24 cellular contexts compared by ENCODE assay signal in genomic region chr19:13005253-13005652, GRCh38. TPM values are rescaled to one million over a fixed set of nuclear protein-coding genes. Genes with fewer than 3 reads are reported as not detected.
DNase-seq lines count a peak whose midpoint lies in the region; ATAC-seq, FAIRE-seq and TF ChIP-seq lines count a peak whose summit lies in the region.
"Had no signal": no experiment of that assay in that cellular context is flagged by ENCODE, and none has a peak within 500 bp of the region (broad histone marks: within the 10 kb centered on the region; RNA-seq: fewer than 3 reads in every experiment).

No MANE protein-coding gene starts in this region.

- intact Hi-C loops in HepG2 (cut with micrococcal nuclease; ENCODE audit: unreplicated experiment) (no loop called here), right lobe of liver (cut with DNase I) (no loop called here), esophagus squamous epithelium (cut with DNase I) (no loop called here), sigmoid colon (cut with DNase I) (loop anchor here (5.0 kb wide), 1 partner anchor 213 kb away; the partner anchor contains the start of gene JUNB), uterus (cut with DNase I; ENCODE audit: low total_unique reads) (no loop called here)

- POLR2A ChIA-PET in HepG2 (lab: Yijun Ruan, JAX): interaction anchor here (1.1 to 3.8 kb wide), 6 partner anchors 8 to 55 kb away, joined by 3 to 16 read pairs (median 8); no protein-coding TSS in a partner anchor

- H3K27me3 ChIP-seq in HepG2 (ENCODE audit: control insufficient read depth in 1 of 2, insufficient read depth in 2 of 2, low read length in 2 of 2) (no peaks in the 10 kb centered on the region; a peak in 1 of 5 replicates), right lobe of liver (no peaks in the 10 kb centered on the region), esophagus squamous epithelium (peaks cover 0 to 9% (median 0%) of the 10 kb centered on the region in 4 donors), sigmoid colon (no peaks in the 10 kb centered on the region), uterus (no peaks in the 10 kb centered on the region)
- H3K27me3 ChIP-seq: ovary had no signal

- H3K4me2 ChIP-seq in HepG2 (ENCODE audit: low read depth, low read length): no peak overlapping the region
- H3K4me2 ChIP-seq: hepatocyte had no signal

- peaks cover 4 to 5% of the 10 kb centered on the region in 2 experiments; a peak in 3 of 5 replicates for H3K36me3 ChIP-seq in HepG2 (replicated peaks in 1 of 2; ENCODE audit: control insufficient read depth in 1 of 2, insufficient read depth in 2 of 2, low read length in 2 of 2)
- H3K36me3 ChIP-seq in right lobe of liver: no peaks in the 10 kb centered on the region
- peaks cover 0 to 5% (median 0%) of the 10 kb centered on the region in 3 donors for H3K36me3 ChIP-seq in esophagus squamous epithelium
- H3K36me3 ChIP-seq in sigmoid colon: no peaks in the 10 kb centered on the region
- H3K36me3 ChIP-seq in uterus: no peaks in the 10 kb centered on the region
- H3K36me3 ChIP-seq: ovary had no signal

- ATAC-seq in HepG2: no peak
- no peak for ATAC-seq in right lobe of liver
- no peak for ATAC-seq in HG03354 (IDR thresholded peaks at IDR 0.05; ENCODE audit: poor library complexity, severe bottlenecking, unreplicated experiment)
- ATAC-seq: naive thymus-derived CD8-positive, alpha-beta T cell had no signal

- TF ChIP-seq POLR2A in HepG2 (IDR thresholded peaks at IDR 0.05; ENCODE audit: insufficient read depth in 1 of 2, low read depth in 2 of 2, low read length in 2 of 2) (no peak), right lobe of liver (IDR thresholded peaks at IDR 0.05) (no peak), esophagus squamous epithelium (IDR thresholded peaks at IDR 0.05) (no peak), sigmoid colon (IDR thresholded peaks at IDR 0.05) (no peak), uterus (IDR thresholded peaks at IDR 0.05) (no peak)

- BruUV-seq in HepG2 (replicated peaks; lab: Mats Ljungman, UMichigan): no TSS peak

- no peak overlapping the region for H2AFZ ChIP-seq in HepG2 (ENCODE audit: low read length)
- H2AFZ ChIP-seq: hepatocyte had no signal

- H3K79me2 ChIP-seq in HepG2 (ENCODE audit: insufficient read depth, low read length): peaks cover 34% of the 10 kb centered on the region

- H3K27ac ChIP-seq in HepG2 (ENCODE audit: extremely low read length, insufficient read depth, low read length) (no peak overlapping the region), right lobe of liver (no peak overlapping the region), esophagus squamous epithelium (peak overlapping the region; percentile 90 to 98 (median 92)), sigmoid colon (peak overlapping the region; percentile 80 to 98 (median 95)), uterus (peak overlapping the region; percentile 95 to 99)
- H3K27ac ChIP-seq: BLaER1 treated with 17β-estradiol and CSF1 and Interleukin-3, amounts not matched to agents 10 nM and 100 nM; hepatocyte had no signal

- no peak overlapping the region for H3K9ac ChIP-seq in HepG2 (ENCODE audit: insufficient read depth, low read depth, low read length)
- H3K9ac ChIP-seq: BLaER1 treated with 17β-estradiol and CSF1 and Interleukin-3, amounts not matched to agents 10 nM and 100 nM had no signal

- TF ChIP-seq CTCF in HepG2 (CRISPR knock-in tag; IDR thresholded peaks at IDR 0.05) (no peak), right lobe of liver (IDR thresholded peaks at IDR 0.05) (no peak), esophagus squamous epithelium (IDR thresholded peaks at IDR 0.05) (no peak), sigmoid colon (IDR thresholded peaks at IDR 0.05) (no peak), uterus (IDR thresholded peaks at IDR 0.05) (no peak)

- 100% methylated on average over 4 of the region's 4 CpGs for WGBS in HepG2 (ENCODE audit: low lambda C conversion rate)
- WGBS in right lobe of liver (ENCODE audit: insufficient coverage, low coverage, low lambda C conversion rate, missing lambda C conversion rate): 92% methylated on average over 4 of the region's 4 CpGs
- 75 to 81% methylated on average over 4 of the region's 4 CpGs for WGBS in esophagus squamous epithelium, 2 donors
- 88 to 89% methylated on average over 4 of the region's 4 CpGs for WGBS in sigmoid colon, 2 donors

- TF ChIP-seq RAD21 in HepG2 (CRISPR knock-in tag; IDR thresholded peaks at IDR 0.05): no peak

- 0 out of 2 replicates have a peak, but pooled peaks cover 4% of the 10 kb centered on the region for H4K20me1 ChIP-seq in HepG2 (ENCODE audit: insufficient read depth, low read length)

- no peak for FAIRE-seq in HepG2 (lab: Jason Lieb, UNC)
- FAIRE-seq: colon, GM18507, islet of Langerhans, small intestine had no signal

- CTCF ChIA-PET in HepG2 (lab: Yijun Ruan, JAX; ENCODE audit: low intra/inter-chr PET ratio, low total read pairs): no interaction called here

- peaks cover 13% of the 10 kb centered on the region for H3K4me1 ChIP-seq in HepG2 (ENCODE audit: insufficient read depth, low read length)
- H3K4me1 ChIP-seq in right lobe of liver: peaks cover 0 to 45% (median 8%) of the 10 kb centered on the region in 4 donors
- H3K4me1 ChIP-seq in esophagus squamous epithelium: peaks cover 86 to 100% (median 96%) of the 10 kb centered on the region in 3 donors
- H3K4me1 ChIP-seq in sigmoid colon: peaks cover 0 to 99% (median 96%) of the 10 kb centered on the region in 4 donors
- H3K4me1 ChIP-seq in uterus: peaks cover 8 to 49% of the 10 kb centered on the region in 2 donors

- in situ Hi-C loops in HepG2 (cut with HindIII; ENCODE audit: extremely low pct_ligation_motif_present, low pct_unique_long_range_greater_than_20kb): no loop called here

- DNase-seq in HepG2 (ENCODE audit: low spot score) (no peak), right lobe of liver (no peak), esophagus squamous epithelium (lab: John Stamatoyannopoulos, UW) (no peak), sigmoid colon (no peak), uterus (no peak), HuH-7 (ENCODE audit: low spot score) (no peak), kidney glomerular epithelial cell (lab: John Stamatoyannopoulos, UW) (no peak)
- DNase-seq: activated CD4-positive, alpha-beta T cell treated with anti-CD3 and anti-CD28 coated beads for 48 hours; HCEC 1CT; mesendoderm; naive thymus-derived CD8-positive, alpha-beta T cell; NCI-H2171; NCI-H526; ovary; SHP77; small intestine; stimulated activated naive CD4-positive, alpha-beta T cell; T-helper 1 cell had no signal

- TF ChIP-seq EP300 in HepG2 (IDR thresholded peaks at IDR 0.05; ENCODE audit: low read depth in 2 of 2, low read length in 2 of 2): no peak
- TF ChIP-seq EP300 in HepG2 (CRISPR knock-in tag; IDR thresholded peaks at IDR 0.05; ENCODE audit: borderline replicate concordance): no peak
- TF ChIP-seq EP300 in sigmoid colon (IDR thresholded peaks at IDR 0.05): no peak

- H3K4me3 ChIP-seq in HepG2 (replicated peaks in 1 of 3; ENCODE audit: insufficient read depth in 1 of 3, low read depth in 2 of 3, low read length in 3 of 3) (no peak overlapping the region), right lobe of liver (no peak overlapping the region), esophagus squamous epithelium (no peak overlapping the region), sigmoid colon (no peak overlapping the region), uterus (no peak overlapping the region)
- H3K4me3 ChIP-seq: BLaER1 treated with 17β-estradiol and CSF1 and Interleukin-3, amounts not matched to agents 10 nM and 100 nM; hepatocyte; ovary had no signal

- H3K9me3 ChIP-seq in HepG2 (ENCODE audit: low read length): no peaks in the 10 kb centered on the region
- no peaks in the 10 kb centered on the region for H3K9me3 ChIP-seq in right lobe of liver
- no peaks in the 10 kb centered on the region for H3K9me3 ChIP-seq in esophagus squamous epithelium
- H3K9me3 ChIP-seq in sigmoid colon: no peaks in the 10 kb centered on the region
- H3K9me3 ChIP-seq in uterus: no peaks in the 10 kb centered on the region
- H3K9me3 ChIP-seq: BLaER1 treated with 17β-estradiol and CSF1 and Interleukin-3, amounts not matched to agents 10 nM and 100 nM; ovary had no signal

RNA-seq across cellular contexts. Expression of gene NFIX, which starts 10.0 kb away (rescaled TPM):
- total RNA-seq in HepG2 (2016; rRNA removed; fragmentation: Illumina TruSeq; extraction: Trizol) (5.4 and 5.6 TPM in 2 replicates), right lobe of liver (10 to 100 TPM; 20.3 to 40.0 (median 26.7) TPM), esophagus squamous epithelium (10 to 100 TPM; 32.3 to 81.2 (median 51.6) TPM), sigmoid colon (100 to 1,000 TPM in 1 of 4 donors, 10 to 100 TPM in 3; 44.1 to 104 (median 58.5) TPM), uterus (100 to 1,000 TPM in 2 of 4 donors, 10 to 100 TPM in 2; 27.4 to 381 (median 78.4) TPM)
- total RNA-seq in HepG2 (2016; cell fraction: cytosol; rRNA removed; fragmentation: Illumina TruSeq; extraction: Trizol; ENCODE audit: low read depth): 16.3 and 20.2 TPM in 2 replicates
- total RNA-seq in HepG2 (2016; cell fraction: insoluble cytoplasmic fraction; rRNA removed; fragmentation: Illumina TruSeq; extraction: Trizol): 4.6 and 4.7 TPM in 2 replicates
- total RNA-seq in HepG2 (2016; cell fraction: membrane; rRNA removed; fragmentation: Illumina TruSeq; extraction: Trizol): 6.7 and 9.2 TPM in 2 replicates
- 4.9 and 6.0 TPM in 2 replicates for total RNA-seq in HepG2 (2016; cell fraction: nucleus; rRNA removed; fragmentation: Illumina TruSeq; extraction: Trizol)
- polyA plus RNA-seq in HepG2 (2011; rRNA removed) (3.0 and 3.4 TPM in 2 replicates), sigmoid colon (10 to 100 TPM; 10.6 to 28.2 (median 22.2) TPM)
- polyA plus RNA-seq in HepG2 (2011; cell fraction: cytosol; rRNA removed): 1.4 and 1.6 TPM in 2 replicates
- 11.0 and 14.0 TPM in 2 replicates for polyA plus RNA-seq in HepG2 (2011; cell fraction: nucleus; rRNA removed)
- 9.0 and 12.2 TPM in 2 replicates for polyA plus RNA-seq in HepG2 (2012)
- polyA plus RNA-seq in HepG2 (2016; cell fraction: cytosol; fragmentation: Illumina TruSeq; extraction: Trizol; ENCODE audit: low read depth): 0.70 and 0.93 TPM in 2 replicates
- 8.8 and 11.9 TPM in 2 replicates for polyA plus RNA-seq in HepG2 (2016; cell fraction: insoluble cytoplasmic fraction; fragmentation: Illumina TruSeq; extraction: Trizol; ENCODE audit: low read depth)
- 3.1 and 4.9 TPM in 2 replicates for polyA plus RNA-seq in HepG2 (2016; cell fraction: membrane; fragmentation: Illumina TruSeq; extraction: Trizol; ENCODE audit: low read depth)
- 14.6 and 14.7 TPM in 2 replicates for polyA plus RNA-seq in HepG2 (2016; cell fraction: nucleus; fragmentation: Illumina TruSeq; extraction: Trizol; ENCODE audit: insufficient read depth, low read depth)
- 0.82 and 6.2 TPM in 2 replicates for polyA minus RNA-seq in HepG2 (2011; rRNA and poly(A)+ RNA removed; ENCODE audit: low replicate concordance)
- polyA minus RNA-seq in HepG2 (2011; cell fraction: cytosol; rRNA and poly(A)+ RNA removed): 5.0 and 6.2 TPM in 2 replicates
- polyA minus RNA-seq in HepG2 (2011; cell fraction: nucleus; rRNA and poly(A)+ RNA removed): 6.8 and 7.7 TPM in 2 replicates

RNA-seq across cellular contexts. Expression of gene DAND5, which starts 35.9 kb away (rescaled TPM):
- total RNA-seq in HepG2 (2016; rRNA removed; fragmentation: Illumina TruSeq; extraction: Trizol) (not detected in 2 replicates), right lobe of liver (not detected), esophagus squamous epithelium (not detected), sigmoid colon (1 to 10 TPM; 1.2 to 2.0 (median 1.7) TPM), uterus (under 1 TPM in 1 of 4 donors, not detected in 3; 0.14 TPM)
- not detected in 2 replicates for total RNA-seq in HepG2 (2016; cell fraction: cytosol; rRNA removed; fragmentation: Illumina TruSeq; extraction: Trizol; ENCODE audit: low read depth)
- total RNA-seq in HepG2 (2016; cell fraction: insoluble cytoplasmic fraction; rRNA removed; fragmentation: Illumina TruSeq; extraction: Trizol): not detected in 2 replicates
- not detected in 2 replicates for total RNA-seq in HepG2 (2016; cell fraction: membrane; rRNA removed; fragmentation: Illumina TruSeq; extraction: Trizol)
- total RNA-seq in HepG2 (2016; cell fraction: nucleus; rRNA removed; fragmentation: Illumina TruSeq; extraction: Trizol): not detected in 2 replicates
- polyA plus RNA-seq in HepG2 (2011; rRNA removed) (0.04 TPM in 1 of 2 replicates, not detected in the other), sigmoid colon (under 1 TPM in 1 of 3 donors, not detected in 2; 0.13 TPM)
- polyA plus RNA-seq in HepG2 (2011; cell fraction: cytosol; rRNA removed): 0.03 and 0.04 TPM in 2 replicates
- polyA plus RNA-seq in HepG2 (2011; cell fraction: nucleus; rRNA removed): 0.10 and 0.13 TPM in 2 replicates
- not detected in 2 replicates for polyA plus RNA-seq in HepG2 (2012)
- polyA plus RNA-seq in HepG2 (2016; cell fraction: cytosol; fragmentation: Illumina TruSeq; extraction: Trizol; ENCODE audit: low read depth): not detected in 2 replicates
- polyA plus RNA-seq in HepG2 (2016; cell fraction: insoluble cytoplasmic fraction; fragmentation: Illumina TruSeq; extraction: Trizol; ENCODE audit: low read depth): not detected in 2 replicates
- not detected in 2 replicates for polyA plus RNA-seq in HepG2 (2016; cell fraction: membrane; fragmentation: Illumina TruSeq; extraction: Trizol; ENCODE audit: low read depth)
- not detected in 2 replicates for polyA plus RNA-seq in HepG2 (2016; cell fraction: nucleus; fragmentation: Illumina TruSeq; extraction: Trizol; ENCODE audit: insufficient read depth, low read depth)
- 0.40 TPM in 1 of 2 replicates, not detected in the other for polyA minus RNA-seq in HepG2 (2011; rRNA and poly(A)+ RNA removed; ENCODE audit: low replicate concordance)
- not detected in 2 replicates for polyA minus RNA-seq in HepG2 (2011; cell fraction: cytosol; rRNA and poly(A)+ RNA removed)
- not detected in 2 replicates for polyA minus RNA-seq in HepG2 (2011; cell fraction: nucleus; rRNA and poly(A)+ RNA removed)
- total RNA-seq: naive thymus-derived CD8-positive, alpha-beta T cell had no signal
- polyA plus RNA-seq: hepatocyte; naive thymus-derived CD8-positive, alpha-beta T cell; ovary had no signal

RNA-seq across cellular contexts. Expression of gene GADD45GIP1, which starts 48.2 kb away (rescaled TPM):
- total RNA-seq in HepG2 (2016; rRNA removed; fragmentation: Illumina TruSeq; extraction: Trizol) (24.6 and 37.4 TPM in 2 replicates), right lobe of liver (10 to 100 TPM in 3 of 6 experiments, 1 to 10 TPM in 3; 7.7 to 29.3 (median 10.0) TPM), esophagus squamous epithelium (10 to 100 TPM; 34.4 to 59.7 (median 44.9) TPM), sigmoid colon (10 to 100 TPM; 36.0 to 65.8 (median 53.5) TPM), uterus (10 to 100 TPM in 2 of 4 donors, 1 to 10 TPM in 2; 3.3 to 76.8 (median 12.8) TPM)
- 14.3 and 14.8 TPM in 2 replicates for total RNA-seq in HepG2 (2016; cell fraction: cytosol; rRNA removed; fragmentation: Illumina TruSeq; extraction: Trizol; ENCODE audit: low read depth)
- 25.1 and 41.7 TPM in 2 replicates for total RNA-seq in HepG2 (2016; cell fraction: insoluble cytoplasmic fraction; rRNA removed; fragmentation: Illumina TruSeq; extraction: Trizol)
- 14.2 and 15.7 TPM in 2 replicates for total RNA-seq in HepG2 (2016; cell fraction: membrane; rRNA removed; fragmentation: Illumina TruSeq; extraction: Trizol)
- 8.8 and 9.5 TPM in 2 replicates for total RNA-seq in HepG2 (2016; cell fraction: nucleus; rRNA removed; fragmentation: Illumina TruSeq; extraction: Trizol)
- polyA plus RNA-seq in HepG2 (2011; rRNA removed) (30.7 and 31.9 TPM in 2 replicates), sigmoid colon (10 to 100 TPM; 23.6 to 32.1 (median 28.2) TPM)
- 33.0 and 52.1 TPM in 2 replicates for polyA plus RNA-seq in HepG2 (2011; cell fraction: cytosol; rRNA removed)
- 13.9 and 14.0 TPM in 2 replicates for polyA plus RNA-seq in HepG2 (2011; cell fraction: nucleus; rRNA removed)
- 19.0 and 20.6 TPM in 2 replicates for polyA plus RNA-seq in HepG2 (2012)
- polyA plus RNA-seq in HepG2 (2016; cell fraction: cytosol; fragmentation: Illumina TruSeq; extraction: Trizol; ENCODE audit: low read depth): 24.7 and 26.7 TPM in 2 replicates
- polyA plus RNA-seq in HepG2 (2016; cell fraction: insoluble cytoplasmic fraction; fragmentation: Illumina TruSeq; extraction: Trizol; ENCODE audit: low read depth): 71.6 and 84.3 TPM in 2 replicates
- polyA plus RNA-seq in HepG2 (2016; cell fraction: membrane; fragmentation: Illumina TruSeq; extraction: Trizol; ENCODE audit: low read depth): 20.1 and 21.0 TPM in 2 replicates
- 27.9 and 29.2 TPM in 2 replicates for polyA plus RNA-seq in HepG2 (2016; cell fraction: nucleus; fragmentation: Illumina TruSeq; extraction: Trizol; ENCODE audit: insufficient read depth, low read depth)
- 6.2 and 12.6 TPM in 2 replicates for polyA minus RNA-seq in HepG2 (2011; rRNA and poly(A)+ RNA removed; ENCODE audit: low replicate concordance)
- polyA minus RNA-seq in HepG2 (2011; cell fraction: cytosol; rRNA and poly(A)+ RNA removed): 9.9 and 11.7 TPM in 2 replicates
- polyA minus RNA-seq in HepG2 (2011; cell fraction: nucleus; rRNA and poly(A)+ RNA removed): 3.2 and 3.7 TPM in 2 replicates

RNA-seq across cellular contexts. Expression of gene RAD23A, which starts 59.6 kb away (rescaled TPM):
- 34.6 and 42.5 TPM in 2 replicates for total RNA-seq in HepG2 (2016; rRNA removed; fragmentation: Illumina TruSeq; extraction: Trizol)
- 64.7 and 77.4 TPM in 2 replicates for total RNA-seq in HepG2 (2016; cell fraction: cytosol; rRNA removed; fragmentation: Illumina TruSeq; extraction: Trizol; ENCODE audit: low read depth)
- total RNA-seq in HepG2 (2016; cell fraction: insoluble cytoplasmic fraction; rRNA removed; fragmentation: Illumina TruSeq; extraction: Trizol): 29.6 and 43.3 TPM in 2 replicates
- 95.2 and 117 TPM in 2 replicates for total RNA-seq in HepG2 (2016; cell fraction: membrane; rRNA removed; fragmentation: Illumina TruSeq; extraction: Trizol)
- total RNA-seq in HepG2 (2016; cell fraction: nucleus; rRNA removed; fragmentation: Illumina TruSeq; extraction: Trizol): 27.5 and 30.5 TPM in 2 replicates
- polyA plus RNA-seq in HepG2 (2011; rRNA removed): 50.3 and 54.2 TPM in 2 replicates
- 51.8 and 73.5 TPM in 2 replicates for polyA plus RNA-seq in HepG2 (2011; cell fraction: cytosol; rRNA removed)
- polyA plus RNA-seq in HepG2 (2011; cell fraction: nucleus; rRNA removed): 80.8 and 87.8 TPM in 2 replicates
- polyA plus RNA-seq in HepG2 (2012): 95.7 and 105 TPM in 2 replicates
- polyA plus RNA-seq in HepG2 (2016; cell fraction: cytosol; fragmentation: Illumina TruSeq; extraction: Trizol; ENCODE audit: low read depth): 137 and 157 TPM in 2 replicates
- 55.9 and 73.5 TPM in 2 replicates for polyA plus RNA-seq in HepG2 (2016; cell fraction: insoluble cytoplasmic fraction; fragmentation: Illumina TruSeq; extraction: Trizol; ENCODE audit: low read depth)
- polyA plus RNA-seq in HepG2 (2016; cell fraction: membrane; fragmentation: Illumina TruSeq; extraction: Trizol; ENCODE audit: low read depth): 175 and 195 TPM in 2 replicates
- polyA plus RNA-seq in HepG2 (2016; cell fraction: nucleus; fragmentation: Illumina TruSeq; extraction: Trizol; ENCODE audit: insufficient read depth, low read depth): 90.3 and 97.5 TPM in 2 replicates
- 54.6 and 102 TPM in 2 replicates for polyA minus RNA-seq in HepG2 (2011; rRNA and poly(A)+ RNA removed; ENCODE audit: low replicate concordance)
- polyA minus RNA-seq in HepG2 (2011; cell fraction: cytosol; rRNA and poly(A)+ RNA removed): 52.5 and 54.0 TPM in 2 replicates
- polyA minus RNA-seq in HepG2 (2011; cell fraction: nucleus; rRNA and poly(A)+ RNA removed): 20.0 and 27.4 TPM in 2 replicates
- total RNA-seq in right lobe of liver: 10 to 100 TPM; 37.8 to 69.0 (median 52.9) TPM
- 10 to 100 TPM; 67.7 to 87.4 (median 82.4) TPM for total RNA-seq in esophagus squamous epithelium
- total RNA-seq in sigmoid colon: 100 to 1,000 TPM in 3 of 4 donors, 10 to 100 TPM in 1; 98.8 to 133 (median 117) TPM
- 10 to 100 TPM; 58.7 to 99.3 (median 70.9) TPM for polyA plus RNA-seq in sigmoid colon
- total RNA-seq in uterus: 100 to 1,000 TPM in 1 of 4 donors, 10 to 100 TPM in 3; 13.3 to 105 (median 64.4) TPM

Comparison
In these comparisons a context has a peak if more than half of its experiments do, and no peak if none do; other contexts are left out.
1. H3K27ac ChIP-seq: peak in esophagus squamous epithelium (4 of 4), sigmoid colon (4 of 4) and uterus (2 of 2); none in HepG2 (single experiment) and right lobe of liver (0 of 3).